ENCODE assay signal across 8 cellular contexts in genomic region chr20:58651823-58652605, GRCh38. TPM values are rescaled to one million over a fixed set of nuclear protein-coding genes. Genes with fewer than 3 reads are reported as not detected.
DNase-seq lines count a peak whose midpoint lies in the region; ATAC-seq, FAIRE-seq and TF ChIP-seq lines count a peak whose summit lies in the region.

No MANE protein-coding gene starts in this region.

- H3K27ac ChIP-seq in A549 (peak overlapping the region; percentile 90 to 95), mesendoderm (ENCODE audit: low read depth, low read length) (peak overlapping the region; percentile 79)

- H3K79me2 ChIP-seq in mesendoderm (ENCODE audit: control insufficient read depth, insufficient read depth, low read length) = peaks cover 35% of the 10 kb centered on the region

- H3K9ac ChIP-seq in mesendoderm (ENCODE audit: low read length) = peak overlapping the region; percentile 79

- peaks cover 6 to 21% of the 10 kb centered on the region in 2 donors for H3K36me3 Mint-ChIP-seq in stimulated activated naive B cell treated with anti-CD40 and anti-IgM and Interleukin-4, amounts not matched to agents 10 μg/mL and 1 μg/mL and 100 μg/mL, for 72 hours

- H4K5ac ChIP-seq in mesendoderm (ENCODE audit: low read length) = no peak overlapping the region

- H2AK5ac ChIP-seq in mesendoderm (ENCODE audit: low read length) = peak overlapping the region; percentile 59

- H3K4me3 ChIP-seq in A549 (peak overlapping the region; percentile 91), mesendoderm (ENCODE audit: low read length) (peak overlapping the region; percentile 56)

- no peak overlapping the region for H4K8ac ChIP-seq in mesendoderm (ENCODE audit: low read depth, low read length)

- H3K79me1 ChIP-seq in mesendoderm (ENCODE audit: low read length) = peaks cover 7% of the 10 kb centered on the region

- DNase-seq in A549 (ENCODE audit: low read depth in 1 of 2, low spot score in 1 of 2) (peak; percentile 48 to 72), NOMO-1 treated with DMSO at 0.1 percent for 48 hours (lab: John Stamatoyannopoulos, UW; ENCODE audit: unreplicated experiment) (peak; percentile 71), activated T-cell treated with anti-CD3 and anti-CD28 coated beads for 48 hours (ENCODE audit: low read depth) (peak; percentile 40), epidermal melanocyte (ENCODE audit: insufficient read length, low spot score) (peak; percentile 53), mesendoderm (peak; percentile 79)
- DNase-seq in stimulated activated naive B cell treated with anti-CD40 and anti-IgM and Interleukin-4, amounts not matched to agents 10 μg/mL and 1 μg/mL and 100 μg/mL, for 72 hours = peak; percentile 35

- TF ChIP-seq CTCF in A549 (IDR thresholded peaks at IDR 0.05) = no peak

- peak overlapping the region; percentile 88 for H3K56ac ChIP-seq in mesendoderm (ENCODE audit: low read length)

- TF ChIP-seq POLR2A in A549 (IDR thresholded peaks at IDR 0.05; ENCODE audit: low read length) = no peak

- H3K23ac ChIP-seq in mesendoderm (ENCODE audit: low read length) = no peak overlapping the region

- H3K18ac ChIP-seq in mesendoderm (ENCODE audit: low read length) = peak overlapping the region; percentile 42

- H3K4me1 ChIP-seq in A549 (peaks cover 26% of the 10 kb centered on the region; the same call in 2 of the 3 replicates), mesendoderm (ENCODE audit: control insufficient read depth, low read depth, low read length) (no peaks in the 10 kb centered on the region)

- H2BK120ac ChIP-seq in mesendoderm (ENCODE audit: low read depth, low read length) = no peak overlapping the region

- CTCF ChIA-PET in A549 (lab: Yijun Ruan, JAX) = interaction anchor here (0.8 to 3.5 kb wide), 26 partner anchors 8 to 1056 kb away, joined by 3 to 36 read pairs (median 4); no protein-coding TSS in a partner anchor

- peak overlapping the region; percentile 92 to 93 for H3K4me3 Mint-ChIP-seq in stimulated activated naive B cell treated with anti-CD40 and anti-IgM and Interleukin-4, amounts not matched to agents 10 μg/mL and 1 μg/mL and 100 μg/mL, for 72 hours

- peak; percentile 72 to 73 for ATAC-seq in A549
- peak; percentile 43 for ATAC-seq in GM18498 (IDR thresholded peaks at IDR 0.05; ENCODE audit: unreplicated experiment)
- ATAC-seq in HG03095 (IDR thresholded peaks at IDR 0.05; ENCODE audit: unreplicated experiment) = peak; percentile 41
- peak; percentile 46 to 57 for ATAC-seq in stimulated activated naive B cell treated with anti-CD40 and anti-IgM and Interleukin-4, amounts not matched to agents 10 μg/mL and 1 μg/mL and 100 μg/mL, for 72 hours (replicated peaks)

- POLR2A ChIA-PET in A549 (lab: Yijun Ruan, JAX) = interaction anchor here (0.8 to 2.4 kb wide), 6 partner anchors 7 to 405 kb away, joined by 3 to 23 read pairs (median 4); partner anchors contain the start of gene VAPB

- H3K27ac Mint-ChIP-seq in stimulated activated naive B cell treated with anti-CD40 and anti-IgM and Interleukin-4, amounts not matched to agents 10 μg/mL and 1 μg/mL and 100 μg/mL, for 72 hours = peak overlapping the region; percentile 93

- H2BK15ac ChIP-seq in mesendoderm (replicated peaks; ENCODE audit: low read depth) = no peak overlapping the region

- FAIRE-seq in A549 (lab: Jason Lieb, UNC) = no peak

- peaks cover 6 to 29% of the 10 kb centered on the region in 2 donors for H3K4me1 Mint-ChIP-seq in stimulated activated naive B cell treated with anti-CD40 and anti-IgM and Interleukin-4, amounts not matched to agents 10 μg/mL and 1 μg/mL and 100 μg/mL, for 72 hours

- no peaks in the 10 kb centered on the region for H3K27me3 Mint-ChIP-seq in stimulated activated naive B cell treated with anti-CD40 and anti-IgM and Interleukin-4, amounts not matched to agents 10 μg/mL and 1 μg/mL and 100 μg/mL, for 72 hours

- no peak for TF ChIP-seq RAD21 in A549 (conservative IDR thresholded peaks at IDR 0.05 in 1 of 2, IDR thresholded peaks at IDR 0.05 in 1 of 2)

- no peak overlapping the region for H2BK5ac ChIP-seq in mesendoderm (ENCODE audit: low read length)

- peak overlapping the region; percentile 96 for H3K4me2 ChIP-seq in A549
- peak overlapping the region; percentile 90 for H3K4me2 ChIP-seq in mesendoderm (ENCODE audit: low read length)

- H3K27me3 ChIP-seq in mesendoderm (ENCODE audit: insufficient read depth, low read length, poor library complexity) = no peaks in the 10 kb centered on the region

- H3K9me3 ChIP-seq in A549 = no peaks in the 10 kb centered on the region

- TF ChIP-seq EP300 in A549 (IDR thresholded peaks at IDR 0.05) = no peak

- no peaks in the 10 kb centered on the region for H3K36me3 ChIP-seq in mesendoderm (ENCODE audit: control insufficient read depth, insufficient read depth, low read length)

- peak overlapping the region; percentile 64 for H3K4ac ChIP-seq in mesendoderm (ENCODE audit: low read depth, low read length)

- WGBS in A549 (ENCODE audit: missing lambda C conversion rate) = 2% methylated on average over 37 of the region's 37 CpGs
- WGBS in mesendoderm (ENCODE audit: extremely low coverage, insufficient coverage, low lambda C conversion rate) = no CpG with 5 or more reads among the region's 37 CpGs

- no peaks in the 10 kb centered on the region for H3K9me3 Mint-ChIP-seq in stimulated activated naive B cell treated with anti-CD40 and anti-IgM and Interleukin-4, amounts not matched to agents 10 μg/mL and 1 μg/mL and 100 μg/mL, for 72 hours

TF ChIP-seq in A549, 52 proteins besides CTCF, POLR2A, EP300 and RAD21:
- no peak for TF ChIP-seq KDM5A (IDR thresholded peaks at IDR 0.05)
- 0 out of 2 replicates have a peak, but pooled peaks have one; percentile 20 for TF ChIP-seq TP53 (CRISPR knock-in tag; IDR thresholded peaks at IDR 0.05)
- TF ChIP-seq PHF8 (IDR thresholded peaks at IDR 0.05; ENCODE audit: borderline replicate concordance, low read depth) = peak; percentile 17; the same call in 1 of the 2 replicates

RNA-seq across cellular contexts. Expression of gene STX16, which starts 0.9 kb away (rescaled TPM):
- polyA plus RNA-seq in A549 (2011; rRNA removed) (63.0 and 71.6 TPM in 2 replicates), A549 (2017; fragmentation: RNase III; extraction: RNeasy Plus Mini Kit Qiagen cat#74134 plus additional on column Dnase treatment) (65.1 to 79.0 TPM (median 68.5 TPM) in 3 replicates)
- 33.2 and 35.8 TPM in 2 replicates for polyA plus RNA-seq in A549 (2012; cell fraction: cytosol; rRNA removed)
- polyA plus RNA-seq in A549 (2012; cell fraction: nucleus; rRNA removed) = 41.9 and 63.5 TPM in 2 replicates
- polyA minus RNA-seq in A549 (2011; rRNA and poly(A)+ RNA removed) = 15.5 and 20.0 TPM in 2 replicates
- 23.7 TPM for polyA plus RNA-seq in mesendoderm (2013, experiment 1 of 2)
- 24.1 TPM for polyA plus RNA-seq in mesendoderm (2013, experiment 2 of 2)

RNA-seq across cellular contexts. Expression of gene NPEPL1, which starts 40.6 kb away (rescaled TPM):
- polyA plus RNA-seq in A549 (2011; rRNA removed) = 8.6 and 10.6 TPM in 2 replicates
- polyA plus RNA-seq in A549 (2012; cell fraction: cytosol; rRNA removed) = 10.2 and 13.4 TPM in 2 replicates
- polyA plus RNA-seq in A549 (2012; cell fraction: nucleus; rRNA removed) = 65.1 and 84.8 TPM in 2 replicates
- 31.5 to 40.3 TPM (median 34.6 TPM) in 3 replicates for polyA plus RNA-seq in A549 (2017; fragmentation: RNase III; extraction: RNeasy Plus Mini Kit Qiagen cat#74134 plus additional on column Dnase treatment)
- 11.4 and 13.9 TPM in 2 replicates for polyA minus RNA-seq in A549 (2011; rRNA and poly(A)+ RNA removed)
- 10.3 TPM for polyA plus RNA-seq in mesendoderm (2013, experiment 1 of 2)
- polyA plus RNA-seq in mesendoderm (2013, experiment 2 of 2) = 10.5 TPM

Comparison
In these comparisons a context has a peak if more than half of its experiments do, and no peak if none do; other contexts are left out.
1. Peak in every context shown above with its lines: DNase-seq, ATAC-seq, H3K4me3 ChIP-seq and H3K27ac ChIP-seq.